In the genomic region with DNA sequence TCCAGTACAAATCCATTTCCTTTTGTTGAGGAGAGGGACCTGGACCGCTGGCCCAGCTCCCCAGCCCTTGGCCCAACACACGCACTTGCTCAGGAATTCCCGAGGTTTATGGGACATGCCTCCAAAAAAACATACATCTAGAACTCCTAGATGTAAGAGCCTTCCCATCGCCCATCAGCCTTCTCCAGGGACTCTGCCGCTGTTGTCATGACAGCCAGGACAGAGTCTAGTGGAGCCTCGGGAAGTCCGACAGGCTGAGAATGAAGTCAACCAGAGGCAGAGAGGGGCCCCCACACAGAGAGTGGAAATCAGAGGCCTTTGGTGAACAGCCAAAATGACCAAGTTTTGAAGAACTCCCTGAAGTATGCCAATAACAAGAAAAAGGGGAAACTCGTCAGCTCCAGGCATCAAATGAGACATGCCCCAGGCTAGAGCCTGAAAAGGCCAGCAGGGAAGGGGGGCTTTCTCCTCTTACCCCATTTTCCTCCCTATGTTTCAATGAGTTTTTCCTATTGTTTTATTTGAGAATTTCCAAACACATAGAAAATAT, we compare ENCODE assay signal across 14 cellular contexts. TPM values are rescaled to one million over a fixed set of nuclear protein-coding genes. Genes with fewer than 3 reads are reported as not detected.
DNase-seq lines count a peak whose midpoint lies in the region; ATAC-seq and TF ChIP-seq lines count a peak whose summit lies in the region.
"Had no signal": no experiment of that assay in that cellular context is flagged by ENCODE, and none has a peak within 500 bp of the region (broad histone marks: within the 10 kb centered on the region; RNA-seq: fewer than 3 reads in every experiment).

No MANE protein-coding gene starts in this region.

- H3K4me2 ChIP-seq in mammary epithelial cell (ENCODE audit: insufficient read depth, low read depth, low read length) (no peak overlapping the region), OCI-LY7 (ENCODE audit: low read length) (no peak overlapping the region)

- BruUV-seq in MCF 10A (replicated peaks; lab: Mats Ljungman, UMichigan): no TSS peak
- BruUV-seq in mammary epithelial cell (replicated peaks; lab: Mats Ljungman, UMichigan): no TSS peak
- no TSS peak for BruUV-seq in OCI-LY7 (replicated peaks; lab: Mats Ljungman, UMichigan)

- dilution Hi-C loops in mammary epithelial cell (cut with HindIII; ENCODE audit: low sequenced_read_pairs): no loop called here

- no peak overlapping the region for H3K4me3 ChIP-seq in mammary epithelial cell (replicated peaks in 1 of 3; ENCODE audit: insufficient read depth in 1 of 3, low read depth in 2 of 3, low read length in 3 of 3)
- H3K4me3 ChIP-seq in OCI-LY7 (ENCODE audit: low read depth, low read length, poor library complexity, severe bottlenecking): no peak overlapping the region
- no peak overlapping the region for H3K4me3 ChIP-seq in endodermal cell (ENCODE audit: low read length)
- H3K4me3 ChIP-seq: upper lobe of left lung had no signal

- no peaks in the 10 kb centered on the region for H3K27me3 ChIP-seq in mammary epithelial cell (ENCODE audit: insufficient read depth, low read length)
- peaks cover 4% of the 10 kb centered on the region for H3K27me3 ChIP-seq in endodermal cell (ENCODE audit: control insufficient read depth, insufficient read depth, low read length, poor library complexity, severe bottlenecking)
- H3K27me3 ChIP-seq: upper lobe of left lung had no signal

- no peak overlapping the region for H3K9ac ChIP-seq in mammary epithelial cell (ENCODE audit: insufficient read depth, low read length)
- H3K9ac ChIP-seq in endodermal cell (ENCODE audit: extremely low read depth, low read length, poor library complexity, severe bottlenecking): no peak overlapping the region

- in situ Hi-C loops in mammary epithelial cell (cut with MboI; ENCODE audit: low sequenced_read_pairs in 2 of 2): no loop called here

- H3K9me2 ChIP-seq in OCI-LY7 (ENCODE audit: insufficient read depth, low read length): no peaks in the 10 kb centered on the region

- intact Hi-C loops in MCF 10A (cut with micrococcal nuclease): no loop called here
- intact Hi-C loops in mammary epithelial cell (cut with micrococcal nuclease): no loop called here
- intact Hi-C loops in OCI-LY7 (cut with micrococcal nuclease; ENCODE audit: unreplicated experiment): loop anchor here (2.0 kb wide), 1 partner anchor 43 kb away; a partner anchor contains a TSS

- ATAC-seq in stimulated activated naive CD8-positive, alpha-beta T cell treated with anti-CD3 and anti-CD28 coated beads, Interleukin-15, amount 100 ng/mL, for 72 hours: no peak
- ATAC-seq in GM18505 (IDR thresholded peaks at IDR 0.05; ENCODE audit: unreplicated experiment): no peak

- no peaks in the 10 kb centered on the region for H3K36me3 Mint-ChIP-seq in MCF 10A (ENCODE audit: insufficient read depth, unreplicated experiment)
- no peaks in the 10 kb centered on the region for H3K36me3 Mint-ChIP-seq in endodermal cell (ENCODE audit: low read depth)

- H3K79me2 ChIP-seq in mammary epithelial cell (ENCODE audit: insufficient read depth, low read length) (no peaks in the 10 kb centered on the region), OCI-LY7 (ENCODE audit: insufficient read depth, low read depth, low read length) (no peaks in the 10 kb centered on the region)

- H3K9me3 ChIP-seq in mammary epithelial cell (replicated peaks; ENCODE audit: insufficient read depth, low read length) (no peaks in the 10 kb centered on the region), OCI-LY7 (ENCODE audit: low read length) (no peaks in the 10 kb centered on the region), endodermal cell (ENCODE audit: control insufficient read depth, low read length) (no peaks in the 10 kb centered on the region)
- H3K9me3 ChIP-seq: upper lobe of left lung had no signal

- DNase-seq in MCF 10A (ENCODE audit: unreplicated experiment) (no peak), mammary epithelial cell (no peak), OCI-LY7 (ENCODE audit: low spot score) (no peak), endodermal cell (peak; percentile 22), NCI-H2081 treated with DMSO at 0.1 percent for 48 hours (lab: John Stamatoyannopoulos, UW) (no peak)
- DNase-seq in stimulated activated naive CD8-positive, alpha-beta T cell treated with anti-CD3 and anti-CD28 coated beads, Interleukin-15, amount 100 ng/mL, for 72 hours: no peak
- DNase-seq in activated effector memory CD4-positive, alpha-beta T cell treated with Interleukin-2 at 50 U/mL for 16 hours: no peak
- DNase-seq: amniotic stem cell, cortex of kidney, DND-41, mesenchymal stem cell, NCI-H1436 treated with DMSO at 0.1 percent for 48 hours, upper lobe of left lung had no signal

- H3K27me3 Mint-ChIP-seq in MCF 10A (ENCODE audit: insufficient read depth, unreplicated experiment): no peaks in the 10 kb centered on the region
- peaks cover 28% of the 10 kb centered on the region for H3K27me3 Mint-ChIP-seq in endodermal cell (ENCODE audit: insufficient read depth)
- H3K27me3 Mint-ChIP-seq in stimulated activated naive CD8-positive, alpha-beta T cell treated with anti-CD3 and anti-CD28 coated beads, Interleukin-15, amount 100 ng/mL, for 72 hours: no peaks in the 10 kb centered on the region

- H3K4me1 ChIP-seq in mammary epithelial cell (ENCODE audit: insufficient read depth, low read length) (peaks cover 29% of the 10 kb centered on the region), OCI-LY7 (ENCODE audit: insufficient read depth, low read length, poor library complexity, severe bottlenecking) (peaks cover 25% of the 10 kb centered on the region), endodermal cell (ENCODE audit: control insufficient read depth, insufficient read depth, low read length) (peaks cover 6% of the 10 kb centered on the region)

- H3K4me3 Mint-ChIP-seq in MCF 10A (ENCODE audit: unreplicated experiment): no peak overlapping the region
- no peak overlapping the region for H3K4me3 Mint-ChIP-seq in endodermal cell
- H3K4me3 Mint-ChIP-seq in stimulated activated naive CD8-positive, alpha-beta T cell treated with anti-CD3 and anti-CD28 coated beads, Interleukin-15, amount 100 ng/mL, for 72 hours: peak overlapping the region; percentile 63 to 70

- H3K36me3 ChIP-seq in mammary epithelial cell (ENCODE audit: insufficient read depth, low read length): no peaks in the 10 kb centered on the region
- H3K36me3 ChIP-seq in OCI-LY7 (ENCODE audit: insufficient read depth, low read length): no peaks in the 10 kb centered on the region
- no peaks in the 10 kb centered on the region for H3K36me3 ChIP-seq in endodermal cell (ENCODE audit: control insufficient read depth, insufficient read depth, low read length)
- H3K36me3 ChIP-seq: upper lobe of left lung had no signal

- H4K20me1 ChIP-seq in mammary epithelial cell (ENCODE audit: insufficient read depth, low read length) (no peaks in the 10 kb centered on the region), OCI-LY7 (ENCODE audit: insufficient read depth, low read length) (no peaks in the 10 kb centered on the region)

- 79% methylated on average over 6 of the region's 8 CpGs for WGBS in mammary epithelial cell (ENCODE audit: low coverage, missing lambda C conversion rate)
- 92% methylated on average over 6 to 8 of the region's 8 CpGs for WGBS in endodermal cell (ENCODE audit: insufficient coverage in 1 of 2, insufficient read length in 1 of 2), 2 experiments

- CTCF ChIA-PET in MCF 10A (lab: Yijun Ruan, JAX) (interaction anchor here (0.9 to 2.2 kb wide), 3 partner anchors 16 to 129 kb away, joined by 3 to 8 read pairs (median 6); no protein-coding TSS in a partner anchor), mammary epithelial cell (lab: Charles Lee; ENCODE audit: low non-redundant PET) (no interaction called here), OCI-LY7 (lab: Charles Lee; ENCODE audit: unreplicated experiment) (no interaction called here)

- TF ChIP-seq POLR2A in GM18505 (IDR thresholded peaks at IDR 0.05; ENCODE audit: borderline replicate concordance, extremely low read depth, insufficient read depth, insufficient read length): no peak

- no peak for TF ChIP-seq CTCF in MCF 10A (IDR thresholded peaks at IDR 0.05; ENCODE audit: unreplicated experiment)
- TF ChIP-seq CTCF in mammary epithelial cell (conservative IDR thresholded peaks at IDR 0.05 in 1 of 2, IDR thresholded peaks at IDR 0.05 in 1 of 2; ENCODE audit: extremely low read depth in 1 of 2, insufficient read depth in 1 of 2, low read depth in 1 of 2, low read length in 2 of 2): no peak
- TF ChIP-seq CTCF in OCI-LY7 (conservative IDR thresholded peaks at IDR 0.05; ENCODE audit: low read length): no peak
- no peak for TF ChIP-seq CTCF in endodermal cell (conservative IDR thresholded peaks at IDR 0.05)

- peaks cover 50% of the 10 kb centered on the region for H3K4me1 Mint-ChIP-seq in MCF 10A (ENCODE audit: insufficient read depth, unreplicated experiment)
- peaks cover 43% of the 10 kb centered on the region for H3K4me1 Mint-ChIP-seq in endodermal cell
- peaks cover 73% of the 10 kb centered on the region for H3K4me1 Mint-ChIP-seq in stimulated activated naive CD8-positive, alpha-beta T cell treated with anti-CD3 and anti-CD28 coated beads, Interleukin-15, amount 100 ng/mL, for 72 hours

- H2AFZ ChIP-seq in mammary epithelial cell (ENCODE audit: low read depth, low read length) (no peak overlapping the region), OCI-LY7 (ENCODE audit: low read length) (peak overlapping the region; percentile 43; the same call in 1 of the 2 replicates)

- H3K27ac ChIP-seq in mammary epithelial cell (ENCODE audit: insufficient read depth, low read depth, low read length): no peak overlapping the region
- no peak overlapping the region for H3K27ac ChIP-seq in OCI-LY7 (ENCODE audit: low read depth, low read length, poor library complexity, severe bottlenecking)
- H3K27ac ChIP-seq in endodermal cell (ENCODE audit: low read depth, low read length): no peak overlapping the region

- H3K9me3 Mint-ChIP-seq in MCF 10A (ENCODE audit: unreplicated experiment): no peaks in the 10 kb centered on the region
- no peaks in the 10 kb centered on the region for H3K9me3 Mint-ChIP-seq in endodermal cell
- no peaks in the 10 kb centered on the region for H3K9me3 Mint-ChIP-seq in stimulated activated naive CD8-positive, alpha-beta T cell treated with anti-CD3 and anti-CD28 coated beads, Interleukin-15, amount 100 ng/mL, for 72 hours

- H3K27ac Mint-ChIP-seq in MCF 10A (ENCODE audit: low read depth, unreplicated experiment) (peak overlapping the region; percentile 70), endodermal cell (no peak overlapping the region)
- peak overlapping the region in 1 of 2 donors; percentile 20 for H3K27ac Mint-ChIP-seq in stimulated activated naive CD8-positive, alpha-beta T cell treated with anti-CD3 and anti-CD28 coated beads, Interleukin-15, amount 100 ng/mL, for 72 hours

- POLR2A ChIA-PET in MCF 10A (lab: Yijun Ruan, JAX): interaction anchor here (0.6 to 4.4 kb wide), 10 partner anchors 8 to 1221 kb away, joined by 3 to 24 read pairs (median 6); a partner anchor contains a TSS
- POLR2A ChIA-PET in OCI-LY7 (lab: Charles Lee): interaction anchor here (0.6 to 1.7 kb wide), 8 partner anchors 9 to 80 kb away, joined by 3 to 10 read pairs (median 4); no protein-coding TSS in a partner anchor

RNA-seq across cellular contexts. Expression of a gene that starts 43.2 kb away (rescaled TPM):
- 76.9 and 91.7 TPM in 2 replicates for total RNA-seq in MCF 10A (2022)
- 100 to 1,000 TPM in 1 of 2 donors, 10 to 100 TPM in 1; 68.3 to 115 TPM for total RNA-seq in mammary epithelial cell
- polyA plus RNA-seq in mammary epithelial cell: 55.2 TPM
- 149 TPM for polyA minus RNA-seq in mammary epithelial cell
- 31.5 and 39.3 TPM in 2 replicates for total RNA-seq in OCI-LY7 (2014; rRNA removed; shearing (Covaris generic))
- total RNA-seq in OCI-LY7 (2022): 53.4 and 53.8 TPM in 2 replicates
- 10 to 100 TPM; 41.4 to 48.4 TPM for total RNA-seq in endodermal cell
- 49.7 TPM for polyA plus RNA-seq in endodermal cell (2013, experiment 1 of 2)
- polyA plus RNA-seq in endodermal cell (2013, experiment 2 of 2): 46.8 TPM

Comparison
In these comparisons a context has a peak if more than half of its experiments do, and no peak if none do; other contexts are left out.
1. H3K4me3 Mint-ChIP-seq: peak in stimulated activated naive CD8-positive, alpha-beta T cell treated with anti-CD3 and anti-CD28 coated beads, Interleukin-15, amount 100 ng/mL, for 72 hours (2 of 2); none in MCF 10A (single experiment) and endodermal cell (single experiment).